In genomic region chr7:38368191-38368605, GRCh38 we compare ENCODE assay signal across 8 cellular contexts.
DNase-seq lines count a peak whose midpoint lies in the region; ATAC-seq and TF ChIP-seq lines count a peak whose summit lies in the region.

No MANE protein-coding gene starts in this region.

- intact Hi-C loops in right cardiac atrium (cut with DNase I), result no loop called here

- no peaks in the 10 kb centered on the region for H3K27me3 ChIP-seq in right cardiac atrium (ENCODE audit: control insufficient read depth, insufficient read depth)

- H3K4me3 ChIP-seq in LNCaP clone FGC (ENCODE audit: low read depth, low read length) (no peak overlapping the region), right cardiac atrium (ENCODE audit: low read length) (no peak overlapping the region)

- ATAC-seq in GM21619 (IDR thresholded peaks at IDR 0.05; ENCODE audit: unreplicated experiment), result peak; percentile 42
- ATAC-seq in activated naive CD8-positive, alpha-beta T cell treated with anti-CD3 and anti-CD28 coated beads, Interleukin-2, amount 10 ng/mL, durations not matched to agents 7 days and 5 days (ENCODE audit: low read depth), result peak; percentile 67
- ATAC-seq in right cardiac atrium, result peak; percentile 55 to 58

- 37% methylated on average over 5 of the region's 5 CpGs for WGBS in right cardiac atrium

- H3K27ac Mint-ChIP-seq in activated naive CD8-positive, alpha-beta T cell treated with anti-CD3 and anti-CD28 coated beads, Interleukin-2, amount 10 ng/mL, durations not matched to agents 7 days and 5 days, result peak overlapping the region; percentile 72

- no peaks in the 10 kb centered on the region for H3K9me3 ChIP-seq in right cardiac atrium (ENCODE audit: control insufficient read depth, low read length)

- peak; percentile 79 for TF ChIP-seq CTCF in LNCaP clone FGC (IDR thresholded peaks at IDR 0.05; ENCODE audit: control insufficient read depth, extremely low read depth, insufficient read depth)

- H3K27ac ChIP-seq in right cardiac atrium (ENCODE audit: low read length), result no peak overlapping the region

- H3K27me3 Mint-ChIP-seq in activated naive CD8-positive, alpha-beta T cell treated with anti-CD3 and anti-CD28 coated beads, Interleukin-2, amount 10 ng/mL, durations not matched to agents 7 days and 5 days, result no peaks in the 10 kb centered on the region

- POLR2A ChIA-PET in activated naive CD8-positive, alpha-beta T cell treated with anti-CD3 and anti-CD28 coated beads, Interleukin-2, amount 10 ng/mL, durations not matched to agents 7 days and 5 days (lab: Charles Lee), result interaction anchor here (0.6 to 0.9 kb wide), 3 partner anchors 50 to 152 kb away, joined by 3 to 4 read pairs (median 3); no protein-coding TSS in a partner anchor

- peak overlapping the region; percentile 62 for H3K4me3 Mint-ChIP-seq in activated naive CD8-positive, alpha-beta T cell treated with anti-CD3 and anti-CD28 coated beads, Interleukin-2, amount 10 ng/mL, durations not matched to agents 7 days and 5 days

- H3K4me1 Mint-ChIP-seq in activated naive CD8-positive, alpha-beta T cell treated with anti-CD3 and anti-CD28 coated beads, Interleukin-2, amount 10 ng/mL, durations not matched to agents 7 days and 5 days, result peaks cover 52% of the 10 kb centered on the region

- H3K9me3 Mint-ChIP-seq in activated naive CD8-positive, alpha-beta T cell treated with anti-CD3 and anti-CD28 coated beads, Interleukin-2, amount 10 ng/mL, durations not matched to agents 7 days and 5 days, result no peaks in the 10 kb centered on the region

- peak; percentile 70 for DNase-seq in DMS53 treated with DMSO at 0.1 percent for 48 hours (lab: John Stamatoyannopoulos, UW; ENCODE audit: unreplicated experiment)
- DNase-seq in LNCaP clone FGC (ENCODE audit: low read depth), result peak; percentile 21
- peak; percentile 64 for DNase-seq in SW480 (ENCODE audit: low spot score)
- peak; percentile 80 for DNase-seq in activated naive CD8-positive, alpha-beta T cell treated with anti-CD3 and anti-CD28 coated beads, Interleukin-2, amount 10 ng/mL, durations not matched to agents 7 days and 5 days
- DNase-seq in right cardiac atrium, result peak; percentile 58 to 84 (median 75)
- DNase-seq in stimulated activated CD4-positive, alpha-beta T cell treated with anti-CD3 and anti-CD28 coated beads, Interleukin-15, amount 100 ng/mL, for 1 hour (ENCODE audit: low read depth in 1 of 2, low spot score in 1 of 2), result peak; percentile 47 to 53
- no peak for DNase-seq in cerebellar nuclear complex (lab: John Stamatoyannopoulos, UW)

- H3K4me1 ChIP-seq in right cardiac atrium (ENCODE audit: control insufficient read depth, insufficient read depth, low read length), result peaks cover 3% of the 10 kb centered on the region

- peaks cover 4% of the 10 kb centered on the region for H3K36me3 Mint-ChIP-seq in activated naive CD8-positive, alpha-beta T cell treated with anti-CD3 and anti-CD28 coated beads, Interleukin-2, amount 10 ng/mL, durations not matched to agents 7 days and 5 days

Comparison
In these comparisons a context has a peak if more than half of its experiments do, and no peak if none do; other contexts are left out.
1. DNase-seq: peak in DMS53 treated with DMSO at 0.1 percent for 48 hours (single experiment), LNCaP clone FGC (single experiment), SW480 (single experiment), activated naive CD8-positive, alpha-beta T cell treated with anti-CD3 and anti-CD28 coated beads, Interleukin-2, amount 10 ng/mL, durations not matched to agents 7 days and 5 days (single experiment), right cardiac atrium (3 of 3) and stimulated activated CD4-positive, alpha-beta T cell treated with anti-CD3 and anti-CD28 coated beads, Interleukin-15, amount 100 ng/mL, for 1 hour (2 of 2); none in cerebellar nuclear complex (0 of 2).
2. Peak in every context shown above with its lines, with median percentiles within 50 percentile points of each other: ATAC-seq.